In genomic region chr22:19755145-19755710, GRCh38 we compare ENCODE assay signal across 32 cellular contexts. TPM values are rescaled to one million over a fixed set of nuclear protein-coding genes. Genes with fewer than 3 reads are reported as not detected.
DNase-seq lines count a peak whose midpoint lies in the region; ATAC-seq and TF ChIP-seq lines count a peak whose summit lies in the region.
"Had no signal": no experiment of that assay in that cellular context is flagged by ENCODE, and none has a peak within 500 bp of the region (broad histone marks: within the 10 kb centered on the region; RNA-seq: fewer than 3 reads in every experiment).

No MANE protein-coding gene starts in this region.

- ATAC-seq in WTC11 (no peak), GM19395 (IDR thresholded peaks at IDR 0.05; ENCODE audit: unreplicated experiment) (no peak)
- ATAC-seq: activated CD8-positive, alpha-beta memory T cell treated with anti-CD3 and anti-CD28 coated beads, Interleukin-2, amount 10 ng/mL, durations not matched to agents 7 days and 5 days; body of pancreas; Panc1 had no signal

- H3K4me3 ChIP-seq in iPS-18c (ENCODE audit: insufficient read depth, low read depth, low read length): peak overlapping the region; percentile 24; the same call in 1 of the 2 replicates
- no peak overlapping the region for H3K4me3 ChIP-seq in skeletal muscle satellite cell (ENCODE audit: low read length)
- H3K4me3 ChIP-seq: body of pancreas, lung, tibial artery had no signal

- no peak overlapping the region for H3K27ac Mint-ChIP-seq in WTC11
- H3K27ac Mint-ChIP-seq: activated CD8-positive, alpha-beta memory T cell treated with anti-CD3 and anti-CD28 coated beads, Interleukin-2, amount 10 ng/mL, durations not matched to agents 7 days and 5 days; CD4-positive, CD25-positive, alpha-beta regulatory T cell; stimulated activated naive CD8-positive, alpha-beta T cell treated with anti-CD3 and anti-CD28 coated beads, Interleukin-15, Interleukin-2, amounts not matched to agents 100 ng/mL and 50 ng/mL, for 24 hours had no signal

- H3K9me3 ChIP-seq in iPS-18c (ENCODE audit: control insufficient read depth, insufficient read depth, low read length) (no peaks in the 10 kb centered on the region), skeletal muscle satellite cell (replicated peaks; ENCODE audit: low read length) (no peaks in the 10 kb centered on the region)
- H3K9me3 ChIP-seq: body of pancreas, tibial artery had no signal

- H3K4me3 Mint-ChIP-seq in WTC11: peak overlapping the region; percentile 43
- H3K4me3 Mint-ChIP-seq: activated CD8-positive, alpha-beta memory T cell treated with anti-CD3 and anti-CD28 coated beads, Interleukin-2, amount 10 ng/mL, durations not matched to agents 7 days and 5 days had no signal

- peaks cover 22% of the 10 kb centered on the region for H3K4me1 Mint-ChIP-seq in WTC11

- no peak overlapping the region for H3K9ac ChIP-seq in skeletal muscle satellite cell (ENCODE audit: low read depth, low read length)

- H3K27me3 Mint-ChIP-seq in WTC11 (ENCODE audit: low read depth): peaks cover 86% of the 10 kb centered on the region

- peaks cover 4% of the 10 kb centered on the region for H3K4me1 ChIP-seq in skeletal muscle satellite cell (ENCODE audit: control insufficient read depth, insufficient read depth, low read length)

- CTCF ChIA-PET in WTC11 (lab: Charles Lee): interaction anchor here (0.7 to 7.5 kb wide), 11 partner anchors 9 to 155 kb away, joined by 3 to 110 read pairs (median 6); partner anchors contain the start of gene GP1BB

- H3K27me3 ChIP-seq in skeletal muscle satellite cell (ENCODE audit: control insufficient read depth, insufficient read depth, low read length): peaks cover 29% of the 10 kb centered on the region

- no peaks in the 10 kb centered on the region for H3K36me3 Mint-ChIP-seq in WTC11
- H3K36me3 Mint-ChIP-seq: CD4-positive, CD25-positive, alpha-beta regulatory T cell had no signal

- H3K9me3 Mint-ChIP-seq in WTC11: no peaks in the 10 kb centered on the region
- H3K9me3 Mint-ChIP-seq: stimulated activated naive CD8-positive, alpha-beta T cell treated with anti-CD3 and anti-CD28 coated beads, Interleukin-15, Interleukin-2, amounts not matched to agents 100 ng/mL and 50 ng/mL, for 24 hours had no signal

- peak overlapping the region; percentile 25 for H3K4me2 ChIP-seq in skeletal muscle satellite cell (ENCODE audit: low read length)

- DNase-seq in DMS 273 (lab: John Stamatoyannopoulos, UW; ENCODE audit: unreplicated experiment) (peak; percentile 44), DMS 273 treated with DMSO at 0.1 percent for 48 hours (lab: John Stamatoyannopoulos, UW) (no peak), WTC11 (ENCODE audit: low spot score) (peak; percentile 42), RKO (ENCODE audit: low spot score) (no peak), hippocampal formation (lab: John Stamatoyannopoulos, UW) (no peak)
- DNase-seq: activated CD4-positive, alpha-beta T cell treated with anti-CD3 and anti-CD28 coated beads, Interleukin-2, amount 50 U/mL, for 1 hour; activated CD8-positive, alpha-beta memory T cell treated with anti-CD3 and anti-CD28 coated beads, Interleukin-2, amount 10 ng/mL, durations not matched to agents 7 days and 5 days; activated naive CD4-positive, alpha-beta T cell; activated T-cell treated with anti-CD3 and anti-CD28 coated beads, Interleukin-2, amount 50 U/mL, for 48 hours; body of pancreas; CD4-positive, CD25-positive, alpha-beta regulatory T cell; cerebellar nuclear complex; dorsolateral prefrontal cortex; EL; Kasumi-1; kidney glomerular epithelial cell; MV-4-11; NCI-H146; NCI-H2171 treated with DMSO at 0.1 percent for 48 hours; NCI-H524 treated with DMSO at 0.1 percent for 48 hours; NK-92 treated with Interleukin-12 subunit alpha and Interleukin-12 subunit beta, amount 100 ng/mL, for 24 hours; nucleus accumbens; SHP77 treated with DMSO at 0.1 percent for 48 hours; SW 1271; tibial artery had no signal

- POLR2A ChIA-PET in WTC11 (lab: Charles Lee): interaction anchor here (1.0 kb wide), 1 partner anchor 10 kb away, joined by 3 read pairs; no protein-coding TSS in a partner anchor

- no peaks in the 10 kb centered on the region for H3K36me3 ChIP-seq in skeletal muscle satellite cell (ENCODE audit: insufficient read depth, low read length)
- H3K36me3 ChIP-seq: tibial artery had no signal

- TF ChIP-seq CTCF in WTC11 (IDR thresholded peaks at IDR 0.05): no peak

TF ChIP-seq in WTC11, 78 proteins besides CTCF, POLR2A, EP300 and RAD21:
- TF ChIP-seq ATF1 (CRISPR knock-in tag; IDR thresholded peaks at IDR 0.05) (no peak), CBFB (CRISPR knock-in tag; IDR thresholded peaks at IDR 0.05; ENCODE audit: low read depth) (no peak), KAT7 (CRISPR knock-in tag; IDR thresholded peaks at IDR 0.05; ENCODE audit: borderline replicate concordance) (no peak), MXD4 (CRISPR knock-in tag; IDR thresholded peaks at IDR 0.05; ENCODE audit: borderline replicate concordance) (no peak), FOXP1 (CRISPR knock-in tag; IDR thresholded peaks at IDR 0.05; ENCODE audit: borderline replicate concordance) (no peak), GTF2I (CRISPR knock-in tag; conservative IDR thresholded peaks at IDR 0.05) (no peak), RORB (CRISPR knock-in tag; IDR thresholded peaks at IDR 0.05) (no peak), ZNF396 (CRISPR knock-in tag; IDR thresholded peaks at IDR 0.05; ENCODE audit: borderline replicate concordance) (no peak), SMAD4 (CRISPR knock-in tag; IDR thresholded peaks at IDR 0.05) (no peak), ZNF416 (CRISPR knock-in tag; IDR thresholded peaks at IDR 0.05) (no peak), ZNF263 (CRISPR knock-in tag; IDR thresholded peaks at IDR 0.05; ENCODE audit: low read depth) (no peak; the same call in 1 of the 2 replicates), ZNF423 (CRISPR knock-in tag; IDR thresholded peaks at IDR 0.05) (no peak), TP53 (CRISPR knock-in tag; IDR thresholded peaks at IDR 0.05) (no peak), TCF7 (CRISPR knock-in tag; IDR thresholded peaks at IDR 0.05; ENCODE audit: low read depth) (no peak)
- TF ChIP-seq, protein P1, sequence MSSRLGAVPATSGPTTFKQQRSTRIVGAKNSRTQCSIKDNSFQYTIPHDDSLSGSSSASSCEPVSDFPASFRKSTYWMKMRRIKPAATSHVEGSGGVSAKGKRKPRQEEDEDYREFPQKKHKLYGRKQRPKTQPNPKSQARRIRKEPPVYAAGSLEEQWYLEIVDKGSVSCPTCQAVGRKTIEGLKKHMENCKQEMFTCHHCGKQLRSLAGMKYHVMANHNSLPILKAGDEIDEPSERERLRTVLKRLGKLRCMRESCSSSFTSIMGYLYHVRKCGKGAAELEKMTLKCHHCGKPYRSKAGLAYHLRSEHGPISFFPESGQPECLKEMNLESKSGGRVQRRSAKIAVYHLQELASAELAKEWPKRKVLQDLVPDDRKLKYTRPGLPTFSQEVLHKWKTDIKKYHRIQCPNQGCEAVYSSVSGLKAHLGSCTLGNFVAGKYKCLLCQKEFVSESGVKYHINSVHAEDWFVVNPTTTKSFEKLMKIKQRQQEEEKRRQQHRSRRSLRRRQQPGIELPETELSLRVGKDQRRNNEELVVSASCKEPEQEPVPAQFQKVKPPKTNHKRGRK (CRISPR knock-in tag; IDR thresholded peaks at IDR 0.05; ENCODE audit: borderline replicate concordance): no peak
- TF ChIP-seq, protein P2, sequence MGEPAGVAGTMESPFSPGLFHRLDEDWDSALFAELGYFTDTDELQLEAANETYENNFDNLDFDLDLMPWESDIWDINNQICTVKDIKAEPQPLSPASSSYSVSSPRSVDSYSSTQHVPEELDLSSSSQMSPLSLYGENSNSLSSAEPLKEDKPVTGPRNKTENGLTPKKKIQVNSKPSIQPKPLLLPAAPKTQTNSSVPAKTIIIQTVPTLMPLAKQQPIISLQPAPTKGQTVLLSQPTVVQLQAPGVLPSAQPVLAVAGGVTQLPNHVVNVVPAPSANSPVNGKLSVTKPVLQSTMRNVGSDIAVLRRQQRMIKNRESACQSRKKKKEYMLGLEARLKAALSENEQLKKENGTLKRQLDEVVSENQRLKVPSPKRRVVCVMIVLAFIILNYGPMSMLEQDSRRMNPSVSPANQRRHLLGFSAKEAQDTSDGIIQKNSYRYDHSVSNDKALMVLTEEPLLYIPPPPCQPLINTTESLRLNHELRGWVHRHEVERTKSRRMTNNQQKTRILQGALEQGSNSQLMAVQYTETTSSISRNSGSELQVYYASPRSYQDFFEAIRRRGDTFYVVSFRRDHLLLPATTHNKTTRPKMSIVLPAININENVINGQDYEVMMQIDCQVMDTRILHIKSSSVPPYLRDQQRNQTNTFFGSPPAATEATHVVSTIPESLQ (CRISPR knock-in tag; IDR thresholded peaks at IDR 0.05): no peak
- TF ChIP-seq, protein P3, sequence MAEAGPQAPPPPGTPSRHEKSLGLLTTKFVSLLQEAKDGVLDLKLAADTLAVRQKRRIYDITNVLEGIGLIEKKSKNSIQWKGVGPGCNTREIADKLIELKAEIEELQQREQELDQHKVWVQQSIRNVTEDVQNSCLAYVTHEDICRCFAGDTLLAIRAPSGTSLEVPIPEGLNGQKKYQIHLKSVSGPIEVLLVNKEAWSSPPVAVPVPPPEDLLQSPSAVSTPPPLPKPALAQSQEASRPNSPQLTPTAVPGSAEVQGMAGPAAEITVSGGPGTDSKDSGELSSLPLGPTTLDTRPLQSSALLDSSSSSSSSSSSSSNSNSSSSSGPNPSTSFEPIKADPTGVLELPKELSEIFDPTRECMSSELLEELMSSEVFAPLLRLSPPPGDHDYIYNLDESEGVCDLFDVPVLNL (CRISPR knock-in tag; IDR thresholded peaks at IDR 0.05; ENCODE audit: borderline replicate concordance, low read depth): no peak

RNA-seq across cellular contexts. Expression of gene TBX1, which starts 5.3 kb away (rescaled TPM):
- 7.9 to 12.8 TPM (median 9.3 TPM) in 3 replicates for total RNA-seq in WTC11 (2021)
- 1.1 TPM in 1 of 2 replicates, not detected in the other for total RNA-seq in skeletal muscle satellite cell (2012; rRNA removed)
- total RNA-seq: CD4-positive, CD25-positive, alpha-beta regulatory T cell; H4 had no signal

RNA-seq across cellular contexts. Expression of gene GP1BB, which starts 31.9 kb away (rescaled TPM):
- total RNA-seq in WTC11 (2021): 1.4 to 4.3 TPM (median 3.3 TPM) in 3 replicates
- total RNA-seq in skeletal muscle satellite cell (2012; rRNA removed): 1.3 TPM in 1 of 2 replicates, not detected in the other
- total RNA-seq: activated CD8-positive, alpha-beta memory T cell treated with anti-CD3 and anti-CD28 coated beads, Interleukin-2, amount 10 ng/mL, durations not matched to agents 7 days and 5 days had no signal

RNA-seq across cellular contexts. Expression of gene SEPTIN5, which starts 40.9 kb away (rescaled TPM):
- 12.6 to 22.4 TPM (median 15.2 TPM) in 3 replicates for total RNA-seq in WTC11 (2021)
- 5.1 and 5.7 TPM in 2 replicates for total RNA-seq in skeletal muscle satellite cell (2012; rRNA removed)

Comparison
In these comparisons a context has a peak if more than half of its experiments do, and no peak if none do; other contexts are left out.
1. DNase-seq: peak in DMS 273 (single experiment) and WTC11 (single experiment); none in DMS 273 treated with DMSO at 0.1 percent for 48 hours (single experiment), RKO (single experiment) and hippocampal formation (0 of 2).